8 cellular contexts compared by ENCODE assay signal in the genomic region with DNA sequence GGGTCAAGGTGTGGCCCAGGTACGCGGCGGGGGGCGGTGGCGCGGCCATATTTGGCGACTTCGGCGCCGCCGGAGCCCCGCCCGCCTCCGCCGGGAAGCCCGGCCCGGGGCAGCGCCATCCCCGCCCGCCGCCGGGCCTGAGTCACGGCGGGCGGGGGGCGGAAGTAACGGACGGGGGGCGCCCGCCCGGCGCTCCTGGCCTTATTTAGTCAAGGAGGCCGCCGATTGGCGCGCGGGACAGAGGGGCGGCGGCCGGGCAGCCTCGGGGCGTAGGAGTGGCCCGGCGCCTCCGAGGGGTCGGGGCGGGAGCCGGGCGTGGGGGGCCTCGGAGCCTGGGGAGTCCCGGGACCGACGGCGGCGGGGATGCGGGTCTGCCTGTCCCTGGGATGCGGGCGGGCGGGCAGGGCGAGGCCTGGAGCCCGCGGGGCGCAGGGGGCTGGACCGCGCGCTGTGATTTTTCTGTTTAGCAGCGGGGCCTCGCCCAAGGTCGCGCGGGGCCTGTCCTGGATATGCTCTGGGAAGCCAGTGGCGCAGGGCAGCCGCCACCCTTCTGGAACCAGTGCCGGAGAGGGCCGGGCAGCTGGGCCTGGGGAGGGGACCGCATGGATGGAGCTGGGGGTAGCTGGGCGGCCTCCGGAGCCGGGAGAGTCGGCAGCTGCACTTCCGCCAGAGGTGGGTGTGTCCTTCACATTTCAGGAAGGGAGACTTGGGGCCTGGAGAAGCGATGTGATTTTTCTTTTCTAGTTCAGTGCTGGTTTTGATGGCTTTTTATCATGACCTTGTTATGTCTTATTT. TPM values are rescaled to one million over a fixed set of nuclear protein-coding genes. Genes with fewer than 3 reads are reported as not detected.
DNase-seq lines count a peak whose midpoint lies in the region; ATAC-seq, FAIRE-seq and TF ChIP-seq lines count a peak whose summit lies in the region.

No MANE protein-coding gene starts in this region.

- TF ChIP-seq CTCF in gastroesophageal sphincter (IDR thresholded peaks at IDR 0.05), result no peak
- TF ChIP-seq CTCF in type B pancreatic cell (conservative IDR thresholded peaks at IDR 0.05), result no peak

- H3K4me1 Mint-ChIP-seq in activated naive CD4-positive, alpha-beta T cell treated with anti-CD3 and anti-CD28 coated beads, Interleukin-2, amount 10 ng/mL, durations not matched to agents 7 days and 5 days, result peaks cover 23% of the 10 kb centered on the region
- peaks cover 13% of the 10 kb centered on the region for H3K4me1 Mint-ChIP-seq in type B pancreatic cell (ENCODE audit: unreplicated experiment)

- H3K36me3 ChIP-seq in gastroesophageal sphincter (peaks cover 0 to 22% of the 10 kb centered on the region in 2 donors), neuron (ENCODE audit: insufficient read depth, low read length) (peaks cover 21% of the 10 kb centered on the region)

- peak; percentile 71 for TF ChIP-seq POLR2A in Raji (IDR thresholded peaks at IDR 0.05; ENCODE audit: insufficient read depth, low read depth, low read length)
- peak; percentile 74 to 79 for TF ChIP-seq POLR2A in gastroesophageal sphincter (IDR thresholded peaks at IDR 0.05)

- H3K4me3 Mint-ChIP-seq in activated naive CD4-positive, alpha-beta T cell treated with anti-CD3 and anti-CD28 coated beads, Interleukin-2, amount 10 ng/mL, durations not matched to agents 7 days and 5 days, result peak overlapping the region; percentile 90
- H3K4me3 Mint-ChIP-seq in type B pancreatic cell, result peak overlapping the region; percentile 90

- peaks cover 8% of the 10 kb centered on the region for H3K27me3 Mint-ChIP-seq in activated naive CD4-positive, alpha-beta T cell treated with anti-CD3 and anti-CD28 coated beads, Interleukin-2, amount 10 ng/mL, durations not matched to agents 7 days and 5 days
- H3K27me3 Mint-ChIP-seq in type B pancreatic cell, result peaks cover 21% of the 10 kb centered on the region

- DNase-seq in NCI-H2081 (lab: John Stamatoyannopoulos, UW) (peak; percentile 78 to 89), NCI-H2081 treated with DMSO at 0.1 percent for 48 hours (lab: John Stamatoyannopoulos, UW) (no peak), HTR-8/SVneo (ENCODE audit: insufficient read length, low spot score) (no peak), type B pancreatic cell (ENCODE audit: extremely low spot score, unreplicated experiment) (no peak)
- DNase-seq in activated naive CD4-positive, alpha-beta T cell treated with anti-CD3 and anti-CD28 coated beads, Interleukin-2, amount 10 ng/mL, durations not matched to agents 7 days and 5 days, result peak; percentile 84

- H3K27me3 ChIP-seq in gastroesophageal sphincter (no peaks in the 10 kb centered on the region), neuron (ENCODE audit: insufficient read depth, low read length) (no peaks in the 10 kb centered on the region)

- peak; percentile 61 for ATAC-seq in gastroesophageal sphincter

- peak overlapping the region; percentile 91 for H3K27ac Mint-ChIP-seq in activated naive CD4-positive, alpha-beta T cell treated with anti-CD3 and anti-CD28 coated beads, Interleukin-2, amount 10 ng/mL, durations not matched to agents 7 days and 5 days
- peak overlapping the region; percentile 95 for H3K27ac Mint-ChIP-seq in type B pancreatic cell

- no peak for TF ChIP-seq EP300 in gastroesophageal sphincter (IDR thresholded peaks at IDR 0.05)

- CTCF ChIA-PET in activated naive CD4-positive, alpha-beta T cell treated with anti-CD3 and anti-CD28 coated beads, Interleukin-2, amount 10 ng/mL, durations not matched to agents 7 days and 5 days (lab: Charles Lee), result interaction anchor here (1.3 kb wide), 1 partner anchor 87 kb away, joined by 3 read pairs; no protein-coding TSS in a partner anchor

- H2AFZ ChIP-seq in neuron (ENCODE audit: low read depth, low read length), result no peak overlapping the region

- H3K4me3 ChIP-seq in gastroesophageal sphincter (peak overlapping the region; percentile 54 to 83), neuron (ENCODE audit: low read length) (peak overlapping the region; percentile 83)

- no peaks in the 10 kb centered on the region for H3K9me3 Mint-ChIP-seq in activated naive CD4-positive, alpha-beta T cell treated with anti-CD3 and anti-CD28 coated beads, Interleukin-2, amount 10 ng/mL, durations not matched to agents 7 days and 5 days
- H3K9me3 Mint-ChIP-seq in type B pancreatic cell, result no peaks in the 10 kb centered on the region

- peak overlapping the region; percentile 94 to 100 (median 98) for H3K27ac ChIP-seq in gastroesophageal sphincter

- H3K36me3 Mint-ChIP-seq in activated naive CD4-positive, alpha-beta T cell treated with anti-CD3 and anti-CD28 coated beads, Interleukin-2, amount 10 ng/mL, durations not matched to agents 7 days and 5 days, result peaks cover 23% of the 10 kb centered on the region
- H3K36me3 Mint-ChIP-seq in type B pancreatic cell, result peaks cover 22% of the 10 kb centered on the region

- H3K9me3 ChIP-seq in gastroesophageal sphincter (no peaks in the 10 kb centered on the region), neuron (ENCODE audit: low read length) (no peaks in the 10 kb centered on the region)

- H3K4me1 ChIP-seq in gastroesophageal sphincter (peaks cover 0 to 65% (median 45%) of the 10 kb centered on the region in 3 donors), neuron (ENCODE audit: insufficient read depth, low read length) (peaks cover 18% of the 10 kb centered on the region)

- peak; percentile 23 for FAIRE-seq in HTR-8/SVneo (lab: Jason Lieb, UNC)

- 0% methylated on average over 10 of the region's 82 CpGs; no CpG with 5 or more reads in 1 of the 2 donors for WGBS in gastroesophageal sphincter (ENCODE audit: low coverage in 1 of 2), 2 donors

RNA-seq across cellular contexts. Expression of a gene that starts 2.3 kb away (rescaled TPM):
- 1,000 to 10,000 TPM in 3 of 4 donors, 100 to 1,000 TPM in 1; 829 to 1,848 (median 1,550) TPM for total RNA-seq in gastroesophageal sphincter
- 3,089 and 3,451 TPM in 2 replicates for total RNA-seq in type B pancreatic cell (ENCODE audit: low replicate concordance)

RNA-seq across cellular contexts. Expression of a gene that starts 13.2 kb away (rescaled TPM):
- total RNA-seq in gastroesophageal sphincter (1 to 10 TPM in 2 of 4 donors, under 1 TPM in 2; 0.49 to 2.1 (median 1.0) TPM), type B pancreatic cell (ENCODE audit: low replicate concordance) (3.6 and 3.8 TPM in 2 replicates)

RNA-seq across cellular contexts. Expression of a gene that starts 37.2 kb away (rescaled TPM):
- total RNA-seq in gastroesophageal sphincter, result 10 to 100 TPM; 14.6 to 32.1 (median 20.7) TPM
- 33.5 and 44.7 TPM in 2 replicates for total RNA-seq in type B pancreatic cell (ENCODE audit: low replicate concordance)

Comparison
In these comparisons a context has a peak if more than half of its experiments do, and no peak if none do; other contexts are left out.
1. DNase-seq: peak in NCI-H2081 (2 of 2) and activated naive CD4-positive, alpha-beta T cell treated with anti-CD3 and anti-CD28 coated beads, Interleukin-2, amount 10 ng/mL, durations not matched to agents 7 days and 5 days (single experiment); none in NCI-H2081 treated with DMSO at 0.1 percent for 48 hours (single experiment), HTR-8/SVneo (single experiment) and type B pancreatic cell (single experiment).